In genomic region chr19:39913682-39914333, GRCh38 we compare ENCODE assay signal across 17 cellular contexts. TPM values are rescaled to one million over a fixed set of nuclear protein-coding genes. Genes with fewer than 3 reads are reported as not detected.
DNase-seq lines count a peak whose midpoint lies in the region; ATAC-seq and TF ChIP-seq lines count a peak whose summit lies in the region.
"Had no signal": no experiment of that assay in that cellular context is flagged by ENCODE, and none has a peak within 500 bp of the region (broad histone marks: within the 10 kb centered on the region; RNA-seq: fewer than 3 reads in every experiment).

No MANE protein-coding gene starts in this region.

- intact Hi-C loops in mucosa of descending colon (cut with DNase I, micrococcal nuclease), result no loop called here
- intact Hi-C loops in stomach (cut with DNase I; ENCODE audit: low total_unique reads), result no loop called here

- in situ Hi-C loops in GM13977 (cut with MboI; ENCODE audit: low pct_unique_long_range_greater_than_20kb, low sequenced_read_pairs, unreplicated experiment), result no loop called here

- WGBS in stomach, 5 donors, result 75 to 79% (median 77%) methylated on average over 8 to 20 of the region's 20 CpGs

- H3K27me3 ChIP-seq in stomach, result peaks cover 0 to 30% (median 0%) of the 10 kb centered on the region in 3 donors
- H3K27me3 ChIP-seq: BLaER1 had no signal

- H3K4me1 ChIP-seq in mucosa of descending colon (ENCODE audit: low read depth), result peaks cover 6% of the 10 kb centered on the region
- H3K4me1 ChIP-seq in stomach, result no peaks in the 10 kb centered on the region
- H3K4me1 ChIP-seq: BLaER1 had no signal

- peak; percentile 83 for ATAC-seq in mucosa of descending colon
- no peak for ATAC-seq in GM18870 (IDR thresholded peaks at IDR 0.05; ENCODE audit: unreplicated experiment)
- ATAC-seq: Right ventricle myocardium inferior had no signal

- H3K27ac ChIP-seq in coronary artery (no peak overlapping the region), stomach (no peak overlapping the region)
- H3K27ac ChIP-seq: 22Rv1, BLaER1, PC-9 had no signal

- H3K36me3 ChIP-seq in mucosa of descending colon (ENCODE audit: low read depth) (no peaks in the 10 kb centered on the region), stomach (peaks cover 0 to 22% (median 11%) of the 10 kb centered on the region in 4 donors)
- H3K36me3 ChIP-seq: BLaER1 had no signal

- no peak for TF ChIP-seq POLR2A in stomach (IDR thresholded peaks at IDR 0.05)

- H3K9me3 ChIP-seq in mucosa of descending colon (no peaks in the 10 kb centered on the region), stomach (no peaks in the 10 kb centered on the region)
- H3K9me3 ChIP-seq: BLaER1 had no signal

- no peak overlapping the region for H3K4me3 ChIP-seq in coronary artery
- H3K4me3 ChIP-seq in mucosa of descending colon, result no peak overlapping the region
- no peak overlapping the region for H3K4me3 ChIP-seq in stomach
- no peak overlapping the region for H3K4me3 ChIP-seq in foreskin fibroblast (ENCODE audit: low read depth in 1 of 2, low read length in 2 of 2)
- H3K4me3 ChIP-seq: BLaER1, PC-9 had no signal

- TF ChIP-seq EP300 in stomach (IDR thresholded peaks at IDR 0.05), result no peak

- TF ChIP-seq CTCF in coronary artery (IDR thresholded peaks at IDR 0.05) (no peak), mucosa of descending colon (IDR thresholded peaks at IDR 0.05) (no peak), stomach (IDR thresholded peaks at IDR 0.05) (no peak), foreskin fibroblast (IDR thresholded peaks at IDR 0.05; ENCODE audit: low read depth, low read length) (no peak), GM13977 (IDR thresholded peaks at IDR 0.05; ENCODE audit: extremely low read depth, insufficient read depth, missing control alignments) (no peak)

- DNase-seq in NCI-H510A treated with DMSO at 0.1 percent for 48 hours (lab: John Stamatoyannopoulos, UW) (peak; percentile 6), NCI-H510A (lab: John Stamatoyannopoulos, UW) (no peak), coronary artery (ENCODE audit: low spot score) (peak; percentile 57), mucosa of descending colon (peak; percentile 74 to 79 (median 78)), stomach (peak; percentile 22), foreskin fibroblast (no peak), GM13977 (ENCODE audit: low spot score) (no peak)
- DNase-seq: KG1, NCI-H1092 treated with DMSO at 0.1 percent for 48 hours, NCI-H187, NCI-H446, NCI-H774, PC-9 had no signal

RNA-seq across cellular contexts. Expression of gene FCGBP, which starts 20.6 kb away (rescaled TPM):
- total RNA-seq in mucosa of descending colon (1,000 to 10,000 TPM; 1,609 to 4,808 (median 4,422) TPM), stomach (1,000 to 10,000 TPM in 1 of 5 donors, 100 to 1,000 TPM in 3, 10 to 100 TPM in 1; 90.2 to 7,510 (median 472) TPM)
- polyA plus RNA-seq in stomach, result 10 to 100 TPM in 1 of 3 donors, 1 to 10 TPM in 2; 6.5 to 11.9 (median 8.4) TPM

RNA-seq across cellular contexts. Expression of gene PSMC4, which starts 57.2 kb away (rescaled TPM):
- total RNA-seq in mucosa of descending colon (10 to 100 TPM; 73.4 to 89.9 (median 77.5) TPM), stomach (10 to 100 TPM in 4 of 5 donors, 1 to 10 TPM in 1; 3.8 to 79.7 (median 69.4) TPM)
- 10 to 100 TPM; 58.0 to 75.6 (median 62.3) TPM for polyA plus RNA-seq in stomach

Comparison
In these comparisons a context has a peak if more than half of its experiments do, and no peak if none do; other contexts are left out.
1. DNase-seq: peak in NCI-H510A treated with DMSO at 0.1 percent for 48 hours (single experiment), coronary artery (single experiment), mucosa of descending colon (3 of 3) and stomach (single experiment); none in NCI-H510A (single experiment), foreskin fibroblast (0 of 2) and GM13977 (single experiment).